Comparison of ENCODE assay signal across 8 cellular contexts in the genomic region with DNA sequence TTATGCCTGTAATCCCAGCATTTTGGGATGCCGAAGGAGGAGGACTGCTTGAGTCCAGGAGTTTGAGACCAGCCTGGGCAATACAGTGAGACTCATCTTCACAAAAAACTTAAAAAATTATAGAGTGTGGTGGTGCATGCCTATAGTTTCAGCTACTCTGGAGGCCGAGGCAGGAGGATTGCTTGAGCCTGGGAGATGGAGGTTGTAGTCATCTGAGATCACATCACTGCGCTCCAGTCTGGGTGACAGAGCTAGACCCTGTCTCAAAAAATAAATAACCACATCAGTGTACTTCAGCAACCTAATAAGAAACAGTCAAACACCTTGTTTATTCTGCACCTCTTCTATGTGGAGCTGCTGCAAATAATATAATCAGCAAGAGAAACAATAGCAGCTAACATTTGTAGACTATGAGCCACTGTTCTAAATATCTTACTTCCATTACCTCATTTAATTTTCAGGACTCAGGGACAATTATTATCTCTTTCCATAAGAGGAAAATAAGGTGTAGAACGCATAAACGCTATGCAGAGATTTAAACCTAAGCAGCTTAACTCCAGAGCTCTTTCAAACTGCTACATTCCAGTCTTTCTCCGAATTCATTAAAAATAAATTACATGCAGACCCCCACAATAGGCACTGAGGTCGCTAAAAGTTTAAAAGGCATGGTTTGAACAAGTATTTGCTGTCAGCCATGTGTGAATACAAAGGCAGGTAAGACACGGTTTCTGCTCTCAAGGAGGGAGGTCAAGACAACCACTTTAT. TPM values are rescaled to one million over a fixed set of nuclear protein-coding genes. Genes with fewer than 3 reads are reported as not detected.
DNase-seq lines count a peak whose midpoint lies in the region; ATAC-seq and TF ChIP-seq lines count a peak whose summit lies in the region.

No MANE protein-coding gene starts in this region.

- ATAC-seq in gastrocnemius medialis, result no peak
- no peak for ATAC-seq in HG02678 (IDR thresholded peaks at IDR 0.05; ENCODE audit: unreplicated experiment)

- H3K4me1 ChIP-seq in gastrocnemius medialis, result peaks cover 4 to 16% of the 10 kb centered on the region in 2 donors

- no peak for DNase-seq in H7
- no peak for DNase-seq in SK-N-MC (ENCODE audit: low read depth, low spot score)
- no peak for DNase-seq in fibroblast of the aortic adventitia (ENCODE audit: low read depth)
- DNase-seq in gastrocnemius medialis, result no peak
- no peak for DNase-seq in AML-193 (lab: John Stamatoyannopoulos, UW)
- DNase-seq in GDM1 (lab: John Stamatoyannopoulos, UW), result no peak
- DNase-seq in kidney tubule cell (ENCODE audit: low spot score), result no peak

- in situ Hi-C loops in gastrocnemius medialis (cut with MboI; ENCODE audit: low sequenced_read_pairs in 4 of 4), result loop anchor here in 3 of 4 donors (25.0 kb wide), 2 partner anchors 361 to 436 kb away; a partner anchor contains a TSS

- no peaks in the 10 kb centered on the region for H3K27me3 ChIP-seq in H7 (ENCODE audit: control insufficient read depth, insufficient read depth, low read length)
- H3K27me3 ChIP-seq in gastrocnemius medialis, result no peaks in the 10 kb centered on the region

- peak overlapping the region; percentile 95 for H3K4me3 ChIP-seq in H7 (ENCODE audit: insufficient read depth, low read depth, low read length)
- peak overlapping the region; percentile 95 for H3K4me3 ChIP-seq in SK-N-MC
- peak overlapping the region; percentile 93 for H3K4me3 ChIP-seq in fibroblast of the aortic adventitia (ENCODE audit: low read depth, low read length)
- peak overlapping the region; percentile 71 to 99 (median 88) for H3K4me3 ChIP-seq in gastrocnemius medialis

- H3K36me3 ChIP-seq in H7 (replicated peaks; ENCODE audit: control insufficient read depth, insufficient read depth, low read length), result peaks cover 4% of the 10 kb centered on the region
- H3K36me3 ChIP-seq in SK-N-MC (ENCODE audit: insufficient read depth, low read length), result peaks cover 41% of the 10 kb centered on the region
- peaks cover 0 to 17% of the 10 kb centered on the region in 2 donors for H3K36me3 ChIP-seq in gastrocnemius medialis

- TF ChIP-seq CTCF in fibroblast of the aortic adventitia (IDR thresholded peaks at IDR 0.05; ENCODE audit: insufficient read depth, low read length) (no peak), gastrocnemius medialis (IDR thresholded peaks at IDR 0.05 in 4 of 5, conservative IDR thresholded peaks at IDR 0.05 in 1 of 5) (no peak)

- TF ChIP-seq POLR2A in gastrocnemius medialis (IDR thresholded peaks at IDR 0.05), result no peak

- intact Hi-C loops in gastrocnemius medialis (cut with DNase I; ENCODE audit: low total_unique reads), result loop anchor here (10.0 kb wide), 1 partner anchor 579 kb away; a partner anchor contains a TSS

- no peak overlapping the region for H3K27ac ChIP-seq in SK-N-MC
- peak overlapping the region; percentile 89 to 93 (median 91) for H3K27ac ChIP-seq in gastrocnemius medialis

- H3K9me3 ChIP-seq in SK-N-MC (ENCODE audit: low read depth, low read length) (no peaks in the 10 kb centered on the region), gastrocnemius medialis (no peaks in the 10 kb centered on the region)

- peak overlapping the region; percentile 91 for H3K9ac ChIP-seq in SK-N-MC (ENCODE audit: insufficient read length)

RNA-seq across cellular contexts. Expression of a gene that starts 1.2 kb away (rescaled TPM):
- 51.8 and 59.1 TPM in 2 replicates for total RNA-seq in H7 (2014; rRNA removed; shearing (Covaris generic))
- total RNA-seq in fibroblast of the aortic adventitia (ENCODE audit: low replicate concordance), result 15.1 and 36.1 TPM in 2 replicates
- 10 to 100 TPM; 12.9 to 29.1 (median 18.7) TPM for total RNA-seq in gastrocnemius medialis
